ENCODE assay signal across 21 cellular contexts in genomic region chrX:43003939-43004338, GRCh38.
DNase-seq lines count a peak whose midpoint lies in the region; ATAC-seq, FAIRE-seq and TF ChIP-seq lines count a peak whose summit lies in the region.
"Had no signal": no experiment of that assay in that cellular context is flagged by ENCODE, and none has a peak within 500 bp of the region (broad histone marks: within the 10 kb centered on the region; RNA-seq: fewer than 3 reads in every experiment).

No MANE protein-coding gene starts in this region.

- H3K4me3 ChIP-seq in OCI-LY1 (ENCODE audit: low read depth, low read length, poor library complexity, severe bottlenecking) (no peak overlapping the region), small intestine (ENCODE audit: low read depth in 1 of 2, low read length in 2 of 2) (no peak overlapping the region), sigmoid colon (no peak overlapping the region)
- H3K4me3 ChIP-seq: gastroesophageal sphincter had no signal

- H3K9me2 ChIP-seq in OCI-LY1 (ENCODE audit: low read depth, low read length): no peaks in the 10 kb centered on the region

- H3K27me3 ChIP-seq in OCI-LY1 (ENCODE audit: insufficient read depth, low read length) (no peaks in the 10 kb centered on the region), small intestine (ENCODE audit: control insufficient read depth in 2 of 2, insufficient read depth in 2 of 2, low read length in 2 of 2) (no peaks in the 10 kb centered on the region), sigmoid colon (no peaks in the 10 kb centered on the region)
- H3K27me3 ChIP-seq: gastroesophageal sphincter had no signal

- no peaks in the 10 kb centered on the region for H3K36me3 ChIP-seq in OCI-LY1 (ENCODE audit: insufficient read depth, low read length)
- no peaks in the 10 kb centered on the region for H3K36me3 ChIP-seq in small intestine (ENCODE audit: control insufficient read depth in 2 of 2, insufficient read depth in 2 of 2, low read length in 2 of 2)
- no peaks in the 10 kb centered on the region for H3K36me3 ChIP-seq in sigmoid colon
- H3K36me3 ChIP-seq: gastroesophageal sphincter had no signal

- H3K27ac ChIP-seq in OCI-LY1 (ENCODE audit: low read depth, low read length, poor library complexity, severe bottlenecking): peak overlapping the region; percentile 92
- no peak overlapping the region for H3K27ac ChIP-seq in small intestine (ENCODE audit: low read depth in 1 of 2, low read length in 1 of 2)
- H3K27ac ChIP-seq in sigmoid colon: no peak overlapping the region
- H3K27ac ChIP-seq: gastroesophageal sphincter had no signal

- no peak for TF ChIP-seq EP300 in sigmoid colon (IDR thresholded peaks at IDR 0.05)

- intact Hi-C loops in sigmoid colon (cut with DNase I): no loop called here

- no peaks in the 10 kb centered on the region for H3K9me3 ChIP-seq in OCI-LY1 (ENCODE audit: low read length)
- no peaks in the 10 kb centered on the region for H3K9me3 ChIP-seq in small intestine (ENCODE audit: control insufficient read depth, low read depth)
- H3K9me3 ChIP-seq in sigmoid colon: no peaks in the 10 kb centered on the region
- H3K9me3 ChIP-seq: gastroesophageal sphincter had no signal

- H3K79me2 ChIP-seq in OCI-LY1 (ENCODE audit: insufficient read depth, low read length): no peaks in the 10 kb centered on the region

- peak; percentile 31 for ATAC-seq in HG02759 (IDR thresholded peaks at IDR 0.05; ENCODE audit: unreplicated experiment)
- ATAC-seq: gastroesophageal sphincter, natural killer cell, SK-N-SH treated with all-trans-retinoic acid at 6 μM for 48 hours, WTC11 had no signal

- no peaks in the 10 kb centered on the region for H3F3A ChIP-seq in OCI-LY1 (ENCODE audit: insufficient read depth, low read length)

- H4K20me1 ChIP-seq in OCI-LY1 (ENCODE audit: insufficient read depth, low read length): no peaks in the 10 kb centered on the region

- FAIRE-seq in GM18507 (lab: Jason Lieb, UNC): peak; percentile 47
- FAIRE-seq in small intestine (lab: Jason Lieb, UNC): peak; percentile 30
- FAIRE-seq: endometrium had no signal

- peak overlapping the region; percentile 56 for H3K9ac ChIP-seq in OCI-LY1 (ENCODE audit: low read length)

- no peak overlapping the region for H2AFZ ChIP-seq in OCI-LY1 (ENCODE audit: low read length)

- TF ChIP-seq POLR2A in sigmoid colon (IDR thresholded peaks at IDR 0.05): no peak

- no peak for DNase-seq in GM18507 (ENCODE audit: extremely low spot score, insufficient read length, low read depth)
- no peak for DNase-seq in small intestine
- DNase-seq in sigmoid colon: no peak
- DNase-seq in activated CD4-positive, alpha-beta T cell treated with anti-CD3 and anti-CD28 coated beads for 1 hour: no peak
- no peak for DNase-seq in epidermal melanocyte (ENCODE audit: insufficient read length, low spot score)
- DNase-seq: activated CD4-positive, alpha-beta T cell treated with anti-CD3 and anti-CD28 coated beads, Interleukin-2, amount 50 U/mL, for 4 hours; aorta; C1 segment of cervical spinal cord; central memory CD4-positive, alpha-beta T cell; dermis blood vessel endothelial cell; hypothalamus; natural killer cell; NCI-H187; NCI-H524 treated with DMSO at 0.1 percent for 48 hours; T-helper 9 cell had no signal

- 90 to 93% (median 93%) methylated on average over 2 of the region's 2 CpGs for WGBS in small intestine, 3 donors
- WGBS in sigmoid colon, 2 donors: 63 to 81% methylated on average over 2 of the region's 2 CpGs

- peaks cover 80% of the 10 kb centered on the region for H3K4me1 ChIP-seq in OCI-LY1 (ENCODE audit: insufficient read depth, low read length, severe bottlenecking)
- no peaks in the 10 kb centered on the region for H3K4me1 ChIP-seq in small intestine (ENCODE audit: control insufficient read depth in 2 of 2, insufficient read depth in 1 of 2, low read depth in 1 of 2, low read length in 1 of 2)
- H3K4me1 ChIP-seq in sigmoid colon: no peaks in the 10 kb centered on the region
- H3K4me1 ChIP-seq: gastroesophageal sphincter had no signal

- H3K4me2 ChIP-seq in OCI-LY1 (ENCODE audit: low read length): peak overlapping the region; percentile 41; the same call in 1 of the 2 replicates

- no peak for TF ChIP-seq CTCF in OCI-LY1 (IDR thresholded peaks at IDR 0.05; ENCODE audit: low read length)
- no peak for TF ChIP-seq CTCF in sigmoid colon (IDR thresholded peaks at IDR 0.05)
